1 cellular context compared by ENCODE assay signal in genomic region chr20:31661625-31662371, GRCh38.
TF ChIP-seq lines count a peak whose summit lies in the region.

No MANE protein-coding gene starts in this region.

TF ChIP-seq in HepG2, 621 proteins besides CTCF, POLR2A, EP300 and RAD21 (continued from another document and continues in another):
- peak; percentile 62; the same call in 1 of the 2 replicates for TF ChIP-seq ZBTB37 (CRISPR knock-in tag; IDR thresholded peaks at IDR 0.05)
- TF ChIP-seq, protein P1, sequence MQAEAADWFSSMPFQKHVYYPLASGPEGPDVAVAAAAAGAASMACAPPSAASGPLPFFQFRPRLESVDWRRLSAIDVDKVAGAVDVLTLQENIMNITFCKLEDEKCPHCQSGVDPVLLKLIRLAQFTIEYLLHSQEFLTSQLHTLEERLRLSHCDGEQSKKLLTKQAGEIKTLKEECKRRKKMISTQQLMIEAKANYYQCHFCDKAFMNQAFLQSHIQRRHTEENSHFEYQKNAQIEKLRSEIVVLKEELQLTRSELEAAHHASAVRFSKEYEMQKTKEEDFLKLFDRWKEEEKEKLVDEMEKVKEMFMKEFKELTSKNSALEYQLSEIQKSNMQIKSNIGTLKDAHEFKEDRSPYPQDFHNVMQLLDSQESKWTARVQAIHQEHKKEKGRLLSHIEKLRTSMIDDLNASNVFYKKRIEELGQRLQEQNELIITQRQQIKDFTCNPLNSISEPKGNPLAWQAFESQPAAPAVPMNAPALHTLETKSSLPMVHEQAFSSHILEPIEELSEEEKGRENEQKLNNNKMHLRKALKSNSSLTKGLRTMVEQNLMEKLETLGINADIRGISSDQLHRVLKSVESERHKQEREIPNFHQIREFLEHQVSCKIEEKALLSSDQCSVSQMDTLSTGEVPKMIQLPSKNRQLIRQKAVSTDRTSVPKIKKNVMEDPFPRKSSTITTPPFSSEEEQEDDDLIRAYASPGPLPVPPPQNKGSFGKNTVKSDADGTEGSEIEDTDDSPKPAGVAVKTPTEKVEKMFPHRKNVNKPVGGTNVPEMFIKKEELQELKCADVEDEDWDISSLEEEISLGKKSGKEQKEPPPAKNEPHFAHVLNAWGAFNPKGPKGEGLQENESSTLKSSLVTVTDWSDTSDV (CRISPR knock-in tag; IDR thresholded peaks at IDR 0.05): peak; percentile 65; the same call in 1 of the 2 replicates
- TF ChIP-seq ARHGAP35 (CRISPR knock-in tag; IDR thresholded peaks at IDR 0.05; ENCODE audit: borderline replicate concordance): peak; percentile 5; the same call in 1 of the 2 replicates
- TF ChIP-seq SMAD3 (CRISPR knock-in tag; IDR thresholded peaks at IDR 0.05): no peak; the same call in 1 of the 2 replicates
- TF ChIP-seq HNRNPK (IDR thresholded peaks at IDR 0.05; ENCODE audit: low read depth, low read length, poor library complexity, severe bottlenecking): peak; percentile 87
- TF ChIP-seq HMG20B (CRISPR knock-in tag; conservative IDR thresholded peaks at IDR 0.05): 0 out of 2 replicates have a peak, but pooled peaks have one; percentile 30
- TF ChIP-seq, protein P2, sequence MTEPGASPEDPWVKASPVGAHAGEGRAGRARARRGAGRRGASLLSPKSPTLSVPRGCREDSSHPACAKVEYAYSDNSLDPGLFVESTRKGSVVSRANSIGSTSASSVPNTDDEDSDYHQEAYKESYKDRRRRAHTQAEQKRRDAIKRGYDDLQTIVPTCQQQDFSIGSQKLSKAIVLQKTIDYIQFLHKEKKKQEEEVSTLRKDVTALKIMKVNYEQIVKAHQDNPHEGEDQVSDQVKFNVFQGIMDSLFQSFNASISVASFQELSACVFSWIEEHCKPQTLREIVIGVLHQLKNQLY (CRISPR knock-in tag; IDR thresholded peaks at IDR 0.05): peak; percentile 62; the same call in 1 of the 2 replicates
- peak; percentile 86 for TF ChIP-seq ZNF317 (CRISPR knock-in tag; IDR thresholded peaks at IDR 0.05)
- TF ChIP-seq KLF16 (CRISPR knock-in tag; IDR thresholded peaks at IDR 0.05): peak in 1 of 2 experiments; percentile 79; a peak in 2 of 4 replicates
- peak; percentile 70; the same call in 1 of the 2 replicates for TF ChIP-seq THRA (CRISPR knock-in tag; IDR thresholded peaks at IDR 0.05; ENCODE audit: borderline replicate concordance)
- peak; percentile 94; the same call in 1 of the 2 replicates for TF ChIP-seq ZNF34 (CRISPR knock-in tag; IDR thresholded peaks at IDR 0.05; ENCODE audit: borderline replicate concordance)
- TF ChIP-seq KDM2A (CRISPR knock-in tag; IDR thresholded peaks at IDR 0.05; ENCODE audit: borderline replicate concordance, low read depth): peak; percentile 98
- TF ChIP-seq MYPOP (CRISPR knock-in tag; IDR thresholded peaks at IDR 0.05): peak; percentile 38
- TF ChIP-seq, protein P3, sequence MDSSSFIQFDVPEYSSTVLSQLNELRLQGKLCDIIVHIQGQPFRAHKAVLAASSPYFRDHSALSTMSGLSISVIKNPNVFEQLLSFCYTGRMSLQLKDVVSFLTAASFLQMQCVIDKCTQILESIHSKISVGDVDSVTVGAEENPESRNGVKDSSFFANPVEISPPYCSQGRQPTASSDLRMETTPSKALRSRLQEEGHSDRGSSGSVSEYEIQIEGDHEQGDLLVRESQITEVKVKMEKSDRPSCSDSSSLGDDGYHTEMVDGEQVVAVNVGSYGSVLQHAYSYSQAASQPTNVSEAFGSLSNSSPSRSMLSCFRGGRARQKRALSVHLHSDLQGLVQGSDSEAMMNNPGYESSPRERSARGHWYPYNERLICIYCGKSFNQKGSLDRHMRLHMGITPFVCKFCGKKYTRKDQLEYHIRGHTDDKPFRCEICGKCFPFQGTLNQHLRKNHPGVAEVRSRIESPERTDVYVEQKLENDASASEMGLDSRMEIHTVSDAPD (CRISPR knock-in tag; IDR thresholded peaks at IDR 0.05): peak; percentile 59; the same call in 1 of the 2 replicates
- TF ChIP-seq, protein P4, sequence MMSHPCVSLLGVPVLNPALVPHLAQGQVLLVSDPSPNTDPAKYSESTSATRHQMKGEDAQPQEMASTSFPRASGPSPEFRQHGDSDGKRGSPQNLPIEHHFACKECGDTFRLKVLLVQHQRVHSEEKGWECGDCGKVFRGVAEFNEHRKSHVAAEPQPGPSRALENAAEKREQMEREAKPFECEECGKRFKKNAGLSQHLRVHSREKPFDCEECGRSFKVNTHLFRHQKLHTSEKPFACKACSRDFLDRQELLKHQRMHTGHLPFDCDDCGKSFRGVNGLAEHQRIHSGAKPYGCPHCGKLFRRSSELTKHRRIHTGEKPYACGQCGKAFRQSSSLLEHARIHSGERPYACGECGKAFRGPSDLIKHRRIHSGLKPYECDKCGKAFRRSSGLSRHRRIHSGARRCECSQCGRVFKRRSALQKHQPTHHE (CRISPR knock-in tag; IDR thresholded peaks at IDR 0.05; ENCODE audit: borderline replicate concordance): no peak
- TF ChIP-seq ZZZ3 (CRISPR knock-in tag; IDR thresholded peaks at IDR 0.05; ENCODE audit: borderline replicate concordance): no peak; the same call in 1 of the 2 replicates
- TF ChIP-seq ZNF644 (CRISPR knock-in tag; IDR thresholded peaks at IDR 0.05; ENCODE audit: low read depth): no peak
- no peak for TF ChIP-seq RNF219 (CRISPR knock-in tag; IDR thresholded peaks at IDR 0.05)
- TF ChIP-seq SATB2 (CRISPR knock-in tag; IDR thresholded peaks at IDR 0.05): no peak
- TF ChIP-seq TEF (CRISPR knock-in tag; IDR thresholded peaks at IDR 0.05): no peak
- TF ChIP-seq, protein P5, sequence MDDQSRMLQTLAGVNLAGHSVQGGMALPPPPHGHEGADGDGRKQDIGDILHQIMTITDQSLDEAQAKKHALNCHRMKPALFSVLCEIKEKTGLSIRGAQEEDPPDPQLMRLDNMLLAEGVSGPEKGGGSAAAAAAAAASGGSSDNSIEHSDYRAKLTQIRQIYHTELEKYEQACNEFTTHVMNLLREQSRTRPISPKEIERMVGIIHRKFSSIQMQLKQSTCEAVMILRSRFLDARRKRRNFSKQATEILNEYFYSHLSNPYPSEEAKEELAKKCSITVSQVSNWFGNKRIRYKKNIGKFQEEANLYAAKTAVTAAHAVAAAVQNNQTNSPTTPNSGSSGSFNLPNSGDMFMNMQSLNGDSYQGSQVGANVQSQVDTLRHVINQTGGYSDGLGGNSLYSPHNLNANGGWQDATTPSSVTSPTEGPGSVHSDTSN (CRISPR knock-in tag; IDR thresholded peaks at IDR 0.05; ENCODE audit: borderline replicate concordance): no peak
- no peak for TF ChIP-seq MLXIP (CRISPR knock-in tag; IDR thresholded peaks at IDR 0.05; ENCODE audit: borderline replicate concordance)
- TF ChIP-seq XRCC5 (optimal IDR thresholded peaks at IDR 0.05; ENCODE audit: low read length): no peak
- TF ChIP-seq MTA3 (CRISPR knock-in tag; IDR thresholded peaks at IDR 0.05): no peak
- TF ChIP-seq AHR (CRISPR knock-in tag; IDR thresholded peaks at IDR 0.05): peak; percentile 33; the same call in 1 of the 2 replicates
- TF ChIP-seq TCF12 (IDR thresholded peaks at IDR 0.05): no peak
- peak; percentile 94; the same call in 1 of the 2 replicates for TF ChIP-seq TCF12 (CRISPR knock-in tag; IDR thresholded peaks at IDR 0.05)
- TF ChIP-seq BRF2 (CRISPR knock-in tag; IDR thresholded peaks at IDR 0.05): no peak
- peak; percentile 59; the same call in 1 of the 2 replicates for TF ChIP-seq PHF8 (CRISPR knock-in tag; IDR thresholded peaks at IDR 0.05)
- no peak for TF ChIP-seq MAFK (conservative IDR thresholded peaks at IDR 0.05 in 1 of 2, IDR thresholded peaks at IDR 0.05 in 1 of 2; ENCODE audit: low read length in 2 of 2)
- no peak for TF ChIP-seq ZBTB4 (CRISPR knock-in tag; IDR thresholded peaks at IDR 0.05; ENCODE audit: borderline replicate concordance)
- TF ChIP-seq ZNF546 (CRISPR knock-in tag; conservative IDR thresholded peaks at IDR 0.05): no peak
